ENCODE assay signal across 11 cellular contexts in the genomic region with DNA sequence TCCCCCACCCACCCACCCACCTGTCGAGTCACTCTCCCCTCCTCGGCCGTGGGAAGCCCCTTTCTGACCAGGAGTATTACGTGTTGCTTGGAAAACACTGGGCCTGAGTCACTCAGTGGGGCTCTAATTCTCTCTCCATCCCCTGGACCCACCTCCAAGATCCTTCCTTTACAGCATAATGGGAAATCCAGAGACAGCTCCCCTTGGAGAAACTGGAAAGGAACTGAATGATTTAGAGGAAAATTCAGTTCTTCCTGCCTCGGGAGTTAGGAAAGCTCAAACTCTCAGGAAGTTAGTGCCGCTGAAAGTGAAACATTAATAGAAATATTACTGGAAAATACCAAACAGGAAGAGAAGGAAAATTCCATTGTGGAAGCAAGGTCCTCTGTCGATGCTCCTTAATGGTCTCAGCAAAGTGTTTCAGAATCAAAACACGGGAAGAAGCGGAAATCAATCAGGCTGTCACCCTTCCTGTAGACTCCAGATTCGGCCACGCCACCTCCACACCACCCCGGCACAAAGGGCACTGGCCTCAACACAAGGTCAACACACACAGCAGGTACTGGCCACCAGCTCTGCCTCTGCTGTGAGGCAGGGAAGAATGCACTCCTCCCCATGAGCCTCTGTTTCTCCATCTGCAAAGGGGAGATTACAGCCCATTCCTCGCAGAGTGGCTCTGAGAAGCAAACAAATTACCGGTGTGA. TPM values are rescaled to one million over a fixed set of nuclear protein-coding genes. Genes with fewer than 3 reads are reported as not detected.
DNase-seq lines count a peak whose midpoint lies in the region; ATAC-seq and TF ChIP-seq lines count a peak whose summit lies in the region.
"Had no signal": no experiment of that assay in that cellular context is flagged by ENCODE, and none has a peak within 500 bp of the region (broad histone marks: within the 10 kb centered on the region; RNA-seq: fewer than 3 reads in every experiment).

No MANE protein-coding gene starts in this region.

- no peak overlapping the region for H2BK5ac ChIP-seq in trophoblast cell (ENCODE audit: low read depth, low read length, poor library complexity)

- DNase-seq in astrocyte of the spinal cord (ENCODE audit: low read depth, low spot score) = peak; percentile 43
- no peak for DNase-seq in right atrium auricular region (ENCODE audit: low spot score)
- DNase-seq in trophoblast cell = no peak
- DNase-seq in OCI-LY7 (ENCODE audit: low spot score) = no peak
- DNase-seq: SK-N-SH; stimulated activated naive CD8-positive, alpha-beta T cell treated with anti-CD3 and anti-CD28 coated beads, Interleukin-15, Interleukin-2, amounts not matched to agents 100 U/mL and 50 U/mL, for 24 hours had no signal

- no peak overlapping the region for H2BK12ac ChIP-seq in trophoblast cell (ENCODE audit: low read length)

- no peak overlapping the region for H2AK5ac ChIP-seq in trophoblast cell (ENCODE audit: low read length)

- no peak overlapping the region for H3K23ac ChIP-seq in trophoblast cell (ENCODE audit: low read length)

- WGBS in trophoblast cell (ENCODE audit: extremely low coverage, insufficient coverage, insufficient read length) = no CpG with 5 or more reads among the region's 14 CpGs

- no peaks in the 10 kb centered on the region; the same call in 1 of the 2 replicates for H4K20me1 ChIP-seq in OCI-LY7 (ENCODE audit: insufficient read depth, low read length)

- no TSS peak for BruUV-seq in OCI-LY7 (replicated peaks; lab: Mats Ljungman, UMichigan)

- no peaks in the 10 kb centered on the region for H3K79me1 ChIP-seq in trophoblast cell (ENCODE audit: low read length)

- intact Hi-C loops in OCI-LY7 (cut with micrococcal nuclease; ENCODE audit: unreplicated experiment) = no loop called here

- H3K36me3 ChIP-seq in ACC112 (ENCODE audit: insufficient read depth, low read length) (0 out of 2 replicates have a peak, but pooled peaks cover 3% of the 10 kb centered on the region), right atrium auricular region (no peaks in the 10 kb centered on the region), trophoblast cell (ENCODE audit: control insufficient read depth in 1 of 2, insufficient read depth in 2 of 2, low read length in 2 of 2) (peaks cover 13 to 31% of the 10 kb centered on the region in 2 experiments), OCI-LY7 (ENCODE audit: insufficient read depth, low read length) (no peaks in the 10 kb centered on the region)

- no peak overlapping the region for H3K9ac ChIP-seq in trophoblast cell (ENCODE audit: low read length)
- H3K9ac ChIP-seq: SK-N-SH had no signal

- ATAC-seq in GM21737 (IDR thresholded peaks at IDR 0.05; ENCODE audit: unreplicated experiment) (no peak), GM18870 (IDR thresholded peaks at IDR 0.05; ENCODE audit: unreplicated experiment) (no peak), HG02678 (IDR thresholded peaks at IDR 0.05; ENCODE audit: unreplicated experiment) (no peak)
- ATAC-seq: activated naive CD4-positive, alpha-beta T cell treated with anti-CD3 and anti-CD28 coated beads, Interleukin-2, amount 50 U/mL, for 72 hours; stimulated activated naive CD8-positive, alpha-beta T cell treated with anti-CD3 and anti-CD28 coated beads, Interleukin-15, Interleukin-2, amounts not matched to agents 100 U/mL and 50 U/mL, for 24 hours had no signal

- in situ Hi-C loops in astrocyte of the spinal cord (cut with HindIII; ENCODE audit: low sequenced_read_pairs) = no loop called here

- peaks cover 34% of the 10 kb centered on the region for H3K4me1 ChIP-seq in ACC112 (ENCODE audit: control insufficient read depth, insufficient read depth, low read length, unreplicated experiment)
- H3K4me1 ChIP-seq in right atrium auricular region = peaks cover 3 to 89% of the 10 kb centered on the region in 2 donors
- peaks cover 39 to 44% of the 10 kb centered on the region in 2 experiments for H3K4me1 ChIP-seq in trophoblast cell (ENCODE audit: control insufficient read depth in 1 of 2, insufficient read depth in 2 of 2, low read length in 2 of 2)
- H3K4me1 ChIP-seq in OCI-LY7 (ENCODE audit: insufficient read depth, low read length, poor library complexity, severe bottlenecking) = no peaks in the 10 kb centered on the region

- no peak overlapping the region for H2BK120ac ChIP-seq in trophoblast cell (ENCODE audit: insufficient read depth, low read length, poor library complexity)

- H3K18ac ChIP-seq in trophoblast cell (ENCODE audit: low read length) = no peak overlapping the region

- H3K14ac ChIP-seq in trophoblast cell (ENCODE audit: low read length) = no peak overlapping the region

- no peak overlapping the region for H4K8ac ChIP-seq in trophoblast cell (ENCODE audit: low read depth, low read length)

- CTCF ChIA-PET in OCI-LY7 (lab: Charles Lee; ENCODE audit: unreplicated experiment) = no interaction called here

- POLR2A ChIA-PET in OCI-LY7 (lab: Charles Lee) = interaction anchor here (0.9 kb wide), 1 partner anchor 10 kb away, joined by 3 read pairs; a partner anchor contains a TSS

- TF ChIP-seq CTCF in astrocyte of the spinal cord (IDR thresholded peaks at IDR 0.05; ENCODE audit: low read depth, low read length) (no peak), right atrium auricular region (IDR thresholded peaks at IDR 0.05) (no peak), OCI-LY7 (conservative IDR thresholded peaks at IDR 0.05; ENCODE audit: low read length) (no peak)

- no peaks in the 10 kb centered on the region for H3K9me2 ChIP-seq in OCI-LY7 (ENCODE audit: insufficient read depth, low read length)
- H3K9me2 ChIP-seq: SK-N-SH had no signal

- no peak overlapping the region for H4K91ac ChIP-seq in trophoblast cell (ENCODE audit: low read depth, low read length)

- no peak overlapping the region for H3K4me3 ChIP-seq in ACC112 (ENCODE audit: low read depth, low read length)
- no peak overlapping the region for H3K4me3 ChIP-seq in astrocyte of the spinal cord (ENCODE audit: low read depth, low read length)
- no peak overlapping the region for H3K4me3 ChIP-seq in right atrium auricular region
- no peak overlapping the region for H3K4me3 ChIP-seq in trophoblast cell (ENCODE audit: low read depth, low read length)
- no peak overlapping the region for H3K4me3 ChIP-seq in OCI-LY7 (ENCODE audit: low read depth, low read length, poor library complexity, severe bottlenecking)

- H3K4me2 ChIP-seq in trophoblast cell (ENCODE audit: low read length) (no peak overlapping the region), OCI-LY7 (ENCODE audit: low read length) (no peak overlapping the region)
- H3K4me2 ChIP-seq: SK-N-SH had no signal

- H3K27ac ChIP-seq in ACC112 (ENCODE audit: low read depth, low read length) (peak overlapping the region; percentile 44; the same call in 1 of the 2 replicates), right atrium auricular region (peak overlapping the region; percentile 74 to 95), trophoblast cell (ENCODE audit: low read depth, low read length) (no peak overlapping the region), OCI-LY7 (ENCODE audit: low read depth, low read length, poor library complexity, severe bottlenecking) (no peak overlapping the region)

- H3K9me3 ChIP-seq in right atrium auricular region (no peaks in the 10 kb centered on the region), trophoblast cell (ENCODE audit: insufficient read depth, low read depth, low read length) (no peaks in the 10 kb centered on the region), OCI-LY7 (ENCODE audit: low read length) (no peaks in the 10 kb centered on the region)
- H3K9me3 ChIP-seq: SK-N-SH had no signal

- peak overlapping the region; percentile 26 for H3K4ac ChIP-seq in trophoblast cell (ENCODE audit: low read depth, low read length)

- H2AFZ ChIP-seq in ACC112 (ENCODE audit: low read length, unreplicated experiment) (no peak overlapping the region), trophoblast cell (ENCODE audit: insufficient read depth, low read length, poor library complexity) (no peak overlapping the region), OCI-LY7 (ENCODE audit: low read length) (no peak overlapping the region)

- H3K27me3 ChIP-seq in ACC112 (ENCODE audit: insufficient read depth, low read length) (no peaks in the 10 kb centered on the region), right atrium auricular region (no peaks in the 10 kb centered on the region), trophoblast cell (ENCODE audit: insufficient read depth, low read length) (no peaks in the 10 kb centered on the region)

- H3K79me2 ChIP-seq in ACC112 (ENCODE audit: control insufficient read depth, insufficient read depth, low read length, unreplicated experiment) (peaks cover 96% of the 10 kb centered on the region), trophoblast cell (ENCODE audit: control insufficient read depth, insufficient read depth, low read length, poor library complexity) (peaks cover 36% of the 10 kb centered on the region), OCI-LY7 (ENCODE audit: insufficient read depth, low read depth, low read length) (no peaks in the 10 kb centered on the region)

- H4K12ac ChIP-seq in trophoblast cell (ENCODE audit: low read depth, low read length) = no peak overlapping the region

RNA-seq across cellular contexts. Expression of a gene that starts 9.6 kb away (rescaled TPM):
- total RNA-seq in right atrium auricular region = 10 to 100 TPM; 33.9 to 39.9 TPM
- polyA plus RNA-seq in trophoblast cell (2013) = 21.8 and 22.1 TPM in 2 replicates
- total RNA-seq in OCI-LY7 (2014; rRNA removed; shearing (Covaris generic)) = 0.41 and 0.93 TPM in 2 replicates
- 0.55 and 1.0 TPM in 2 replicates for total RNA-seq in OCI-LY7 (2022)

Comparison
In these comparisons a context has a peak if more than half of its experiments do, and no peak if none do; other contexts are left out.
1. H3K27ac ChIP-seq: peak in ACC112 (single experiment) and right atrium auricular region (2 of 2); none in trophoblast cell (single experiment) and OCI-LY7 (single experiment).
2. RNA of a gene that starts 9.6 kb away (total RNA-seq): 33.9 to 39.9 TPM in right atrium auricular region; 0.41 to 1.0 TPM in OCI-LY7; every median in the first group is over 10 times any median in the second.